18 cellular contexts compared by ENCODE assay signal in genomic region chr1:167473761-167474160, GRCh38. TPM values are rescaled to one million over a fixed set of nuclear protein-coding genes. Genes with fewer than 3 reads are reported as not detected.
A peak's percentile ranks its signal among the peaks of the same experiment; 100 is the strongest.
DNase-seq lines count a peak whose midpoint lies in the region; ATAC-seq and TF ChIP-seq lines count a peak whose summit lies in the region.
"Had no signal": no experiment of that assay in that cellular context is flagged by ENCODE, and none has a peak within 500 bp of the region (broad histone marks: within the 10 kb centered on the region; RNA-seq: fewer than 3 reads in every experiment).

No MANE protein-coding gene starts in this region.

- peaks cover 56% of the 10 kb centered on the region for H3K36me3 Mint-ChIP-seq in activated CD4-positive, alpha-beta T cell treated with anti-CD3 and anti-CD28 coated beads, Interleukin-2, amount 10 ng/mL, durations not matched to agents 24 days and 14 days (ENCODE audit: low read depth)
- peaks cover 3% of the 10 kb centered on the region for H3K36me3 Mint-ChIP-seq in T-helper 17 cell (ENCODE audit: low read depth)
- peaks cover 40% of the 10 kb centered on the region for H3K36me3 Mint-ChIP-seq in activated naive CD8-positive, alpha-beta T cell treated with anti-CD3 and anti-CD28 coated beads, Interleukin-2, amount 10 ng/mL, durations not matched to agents 7 days and 5 days
- H3K36me3 Mint-ChIP-seq in stimulated activated effector memory CD8-positive, alpha-beta T cell treated with anti-CD3 and anti-CD28 coated beads, Interleukin-12 subunit alpha, Interleukin-12 subunit beta, amount 100 ng/mL, for 72 hours, result peaks cover 100% of the 10 kb centered on the region
- H3K36me3 Mint-ChIP-seq: CD14-positive monocyte had no signal

- H3K27me3 ChIP-seq in body of pancreas, result no peaks in the 10 kb centered on the region
- H3K27me3 ChIP-seq: ascending aorta had no signal

- TF ChIP-seq POLR2A in body of pancreas (IDR thresholded peaks at IDR 0.05), result no peak

- no peak overlapping the region for H3K4me3 ChIP-seq in body of pancreas
- H3K4me3 ChIP-seq: ascending aorta, lower lobe of right lung, prostate gland, smooth muscle cell had no signal

- TF ChIP-seq CTCF in body of pancreas (IDR thresholded peaks at IDR 0.05), result no peak

- no peak for DNase-seq in activated CD4-positive, alpha-beta T cell treated with anti-CD3 and anti-CD28 coated beads, Interleukin-2, amount 10 ng/mL, durations not matched to agents 24 days and 14 days
- DNase-seq in activated CD4-positive, alpha-beta T cell treated with anti-CD3 and anti-CD28 coated beads, Interleukin-2, amount 50 U/mL, for 4 hours, result no peak
- DNase-seq in T-helper 17 cell, result no peak
- no peak for DNase-seq in activated naive CD8-positive, alpha-beta T cell treated with anti-CD3 and anti-CD28 coated beads, Interleukin-2, amount 10 ng/mL, durations not matched to agents 7 days and 5 days
- no peak for DNase-seq in stimulated activated effector memory CD8-positive, alpha-beta T cell treated with anti-CD3 and anti-CD28 coated beads, Interleukin-12 subunit alpha, Interleukin-12 subunit beta, amount 100 ng/mL, for 72 hours (ENCODE audit: low spot score in 2 of 2)
- no peak for DNase-seq in MV-4-11 (lab: John Stamatoyannopoulos, UW)
- DNase-seq in body of pancreas, result no peak
- DNase-seq: HFFc6, lower lobe of right lung, NCI-H187 treated with DMSO at 0.1 percent for 48 hours, PC-3 had no signal

- H3K4me1 ChIP-seq in body of pancreas, result no peaks in the 10 kb centered on the region
- H3K4me1 ChIP-seq: ascending aorta, lower lobe of right lung, prostate gland had no signal

- ATAC-seq in T-helper 17 cell, result peak; percentile 51
- peak; percentile 73 for ATAC-seq in activated naive CD8-positive, alpha-beta T cell treated with anti-CD3 and anti-CD28 coated beads, Interleukin-2, amount 10 ng/mL, durations not matched to agents 7 days and 5 days (ENCODE audit: low read depth)
- ATAC-seq in stimulated activated effector memory CD8-positive, alpha-beta T cell treated with anti-CD3 and anti-CD28 coated beads, Interleukin-12 subunit alpha, Interleukin-12 subunit beta, amount 100 ng/mL, for 72 hours, result peak; percentile 71
- no peak for ATAC-seq in body of pancreas
- no peak for ATAC-seq in HG03521 (IDR thresholded peaks at IDR 0.05; ENCODE audit: unreplicated experiment)
- ATAC-seq: esophagus mucosa, lower lobe of right lung, PC-3 had no signal

- WGBS in body of pancreas, 2 donors, result 48 to 52% methylated on average over 5 of the region's 5 CpGs

- H3K36me3 ChIP-seq in body of pancreas (replicated peaks in 1 of 2; ENCODE audit: insufficient read depth in 1 of 2, low read depth in 2 of 2), result no peaks in the 10 kb centered on the region
- H3K36me3 ChIP-seq: ascending aorta, lower lobe of right lung, prostate gland had no signal

- H3K27ac Mint-ChIP-seq in activated CD4-positive, alpha-beta T cell treated with anti-CD3 and anti-CD28 coated beads, Interleukin-2, amount 10 ng/mL, durations not matched to agents 24 days and 14 days, result peak overlapping the region; percentile 70
- H3K27ac Mint-ChIP-seq in T-helper 17 cell, result peak overlapping the region; percentile 98
- H3K27ac Mint-ChIP-seq in activated naive CD8-positive, alpha-beta T cell treated with anti-CD3 and anti-CD28 coated beads, Interleukin-2, amount 10 ng/mL, durations not matched to agents 7 days and 5 days, result peak overlapping the region; percentile 83
- peak overlapping the region; percentile 23 for H3K27ac Mint-ChIP-seq in stimulated activated effector memory CD8-positive, alpha-beta T cell treated with anti-CD3 and anti-CD28 coated beads, Interleukin-12 subunit alpha, Interleukin-12 subunit beta, amount 100 ng/mL, for 72 hours
- H3K27ac Mint-ChIP-seq: CD14-positive monocyte; dendritic cell treated with granulocyte-macrophage colony-stimulating factor and Interleukin-4, amounts not matched to agents 40 ng/mL and 50 ng/mL, for 4 days; HFFc6 had no signal

- POLR2A ChIA-PET in activated naive CD8-positive, alpha-beta T cell treated with anti-CD3 and anti-CD28 coated beads, Interleukin-2, amount 10 ng/mL, durations not matched to agents 7 days and 5 days (lab: Charles Lee), result interaction anchor here (0.9 to 3.1 kb wide), 4 partner anchors 10 to 43 kb away, joined by 3 to 19 read pairs (median 4); partner anchors contain the start of gene CD247

- H3K9me3 Mint-ChIP-seq in activated CD4-positive, alpha-beta T cell treated with anti-CD3 and anti-CD28 coated beads, Interleukin-2, amount 10 ng/mL, durations not matched to agents 24 days and 14 days, result no peaks in the 10 kb centered on the region
- no peaks in the 10 kb centered on the region for H3K9me3 Mint-ChIP-seq in activated naive CD8-positive, alpha-beta T cell treated with anti-CD3 and anti-CD28 coated beads, Interleukin-2, amount 10 ng/mL, durations not matched to agents 7 days and 5 days
- no peaks in the 10 kb centered on the region for H3K9me3 Mint-ChIP-seq in stimulated activated effector memory CD8-positive, alpha-beta T cell treated with anti-CD3 and anti-CD28 coated beads, Interleukin-12 subunit alpha, Interleukin-12 subunit beta, amount 100 ng/mL, for 72 hours
- H3K9me3 Mint-ChIP-seq: CD14-positive monocyte; dendritic cell treated with granulocyte-macrophage colony-stimulating factor and Interleukin-4, amounts not matched to agents 40 ng/mL and 50 ng/mL, for 4 days; HFFc6 had no signal

- H3K27ac ChIP-seq in body of pancreas, result no peak overlapping the region
- H3K27ac ChIP-seq: ascending aorta, lower lobe of right lung, prostate gland had no signal

- H3K9me3 ChIP-seq in T-helper 17 cell (ENCODE audit: control insufficient read depth, low read length, poor library complexity, severe bottlenecking), result no peaks in the 10 kb centered on the region
- H3K9me3 ChIP-seq in body of pancreas, result no peaks in the 10 kb centered on the region
- H3K9me3 ChIP-seq: ascending aorta, lower lobe of right lung, prostate gland had no signal

- H3K4me3 Mint-ChIP-seq in activated CD4-positive, alpha-beta T cell treated with anti-CD3 and anti-CD28 coated beads, Interleukin-2, amount 10 ng/mL, durations not matched to agents 24 days and 14 days, result peak overlapping the region; percentile 61
- H3K4me3 Mint-ChIP-seq in T-helper 17 cell, result peak overlapping the region; percentile 88
- H3K4me3 Mint-ChIP-seq in activated naive CD8-positive, alpha-beta T cell treated with anti-CD3 and anti-CD28 coated beads, Interleukin-2, amount 10 ng/mL, durations not matched to agents 7 days and 5 days, result peak overlapping the region; percentile 75
- peak overlapping the region; percentile 42 for H3K4me3 Mint-ChIP-seq in stimulated activated effector memory CD8-positive, alpha-beta T cell treated with anti-CD3 and anti-CD28 coated beads, Interleukin-12 subunit alpha, Interleukin-12 subunit beta, amount 100 ng/mL, for 72 hours
- H3K4me3 Mint-ChIP-seq: CD14-positive monocyte; dendritic cell treated with granulocyte-macrophage colony-stimulating factor and Interleukin-4, amounts not matched to agents 40 ng/mL and 50 ng/mL, for 4 days; HFFc6 had no signal

- intact Hi-C loops in activated CD4-positive, alpha-beta T cell treated with anti-CD3 and anti-CD28 coated beads, Interleukin-2, amount 10 ng/mL, durations not matched to agents 24 days and 14 days (cut with micrococcal nuclease), result loop anchor here (1.0 to 10.0 kb wide), 7 partner anchors 13 to 151 kb away; no protein-coding TSS in a partner anchor
- intact Hi-C loops in body of pancreas (cut with DNase I), result no loop called here

- H3K27me3 Mint-ChIP-seq in activated CD4-positive, alpha-beta T cell treated with anti-CD3 and anti-CD28 coated beads, Interleukin-2, amount 10 ng/mL, durations not matched to agents 24 days and 14 days, result no peaks in the 10 kb centered on the region
- no peaks in the 10 kb centered on the region for H3K27me3 Mint-ChIP-seq in T-helper 17 cell
- no peaks in the 10 kb centered on the region for H3K27me3 Mint-ChIP-seq in activated naive CD8-positive, alpha-beta T cell treated with anti-CD3 and anti-CD28 coated beads, Interleukin-2, amount 10 ng/mL, durations not matched to agents 7 days and 5 days

- peaks cover 68% of the 10 kb centered on the region for H3K4me1 Mint-ChIP-seq in activated CD4-positive, alpha-beta T cell treated with anti-CD3 and anti-CD28 coated beads, Interleukin-2, amount 10 ng/mL, durations not matched to agents 24 days and 14 days
- H3K4me1 Mint-ChIP-seq in T-helper 17 cell, result peaks cover 55% of the 10 kb centered on the region
- peaks cover 60% of the 10 kb centered on the region for H3K4me1 Mint-ChIP-seq in activated naive CD8-positive, alpha-beta T cell treated with anti-CD3 and anti-CD28 coated beads, Interleukin-2, amount 10 ng/mL, durations not matched to agents 7 days and 5 days
- peaks cover 74% of the 10 kb centered on the region for H3K4me1 Mint-ChIP-seq in stimulated activated effector memory CD8-positive, alpha-beta T cell treated with anti-CD3 and anti-CD28 coated beads, Interleukin-12 subunit alpha, Interleukin-12 subunit beta, amount 100 ng/mL, for 72 hours
- H3K4me1 Mint-ChIP-seq: CD14-positive monocyte had no signal

RNA-seq across cellular contexts. Expression of gene CD247, which starts 44.6 kb away (rescaled TPM):
- total RNA-seq in activated CD4-positive, alpha-beta T cell treated with anti-CD3 and anti-CD28 coated beads, Interleukin-2, amount 10 ng/mL, durations not matched to agents 24 days and 14 days, result 183 and 186 TPM in 2 replicates
- total RNA-seq in T-helper 17 cell (100 to 1,000 TPM; 265 to 295 TPM), body of pancreas (1 to 10 TPM; 2.3 to 3.3 TPM)
- 100 to 1,000 TPM; 252 to 276 TPM for total RNA-seq in activated naive CD8-positive, alpha-beta T cell treated with anti-CD3 and anti-CD28 coated beads, Interleukin-2, amount 10 ng/mL, durations not matched to agents 7 days and 5 days
- total RNA-seq: HFFc6, PC-3 had no signal

Comparison
In these comparisons a context has a peak if more than half of its experiments do, and no peak if none do; other contexts are left out.
1. H3K27ac Mint-ChIP-seq: peak in every context shown above with its lines; median percentile 98 in T-helper 17 cell; 83 in activated naive CD8-positive, alpha-beta T cell treated with anti-CD3 and anti-CD28 coated beads, Interleukin-2, amount 10 ng/mL, durations not matched to agents 7 days and 5 days; 70 in activated CD4-positive, alpha-beta T cell treated with anti-CD3 and anti-CD28 coated beads, Interleukin-2, amount 10 ng/mL, durations not matched to agents 24 days and 14 days; 23 in stimulated activated effector memory CD8-positive, alpha-beta T cell treated with anti-CD3 and anti-CD28 coated beads, Interleukin-12 subunit alpha, Interleukin-12 subunit beta, amount 100 ng/mL, for 72 hours.
2. ATAC-seq: peak in T-helper 17 cell (single experiment), activated naive CD8-positive, alpha-beta T cell treated with anti-CD3 and anti-CD28 coated beads, Interleukin-2, amount 10 ng/mL, durations not matched to agents 7 days and 5 days (single experiment) and stimulated activated effector memory CD8-positive, alpha-beta T cell treated with anti-CD3 and anti-CD28 coated beads, Interleukin-12 subunit alpha, Interleukin-12 subunit beta, amount 100 ng/mL, for 72 hours (single experiment); none in body of pancreas (single experiment) and HG03521 (single experiment).
3. RNA of gene CD247, which starts 44.6 kb away (total RNA-seq): 265 to 295 TPM in T-helper 17 cell, 252 to 276 TPM in activated naive CD8-positive, alpha-beta T cell treated with anti-CD3 and anti-CD28 coated beads, Interleukin-2, amount 10 ng/mL, durations not matched to agents 7 days and 5 days and 183 to 186 TPM in activated CD4-positive, alpha-beta T cell treated with anti-CD3 and anti-CD28 coated beads, Interleukin-2, amount 10 ng/mL, durations not matched to agents 24 days and 14 days; 2.3 to 3.3 TPM in body of pancreas; every median in the first group is over 10 times any median in the second.
4. Peak in every context shown above with its lines, with median percentiles within 50 percentile points of each other: H3K4me3 Mint-ChIP-seq.